Comparison of ENCODE assay signal across 17 cellular contexts in the genomic region with DNA sequence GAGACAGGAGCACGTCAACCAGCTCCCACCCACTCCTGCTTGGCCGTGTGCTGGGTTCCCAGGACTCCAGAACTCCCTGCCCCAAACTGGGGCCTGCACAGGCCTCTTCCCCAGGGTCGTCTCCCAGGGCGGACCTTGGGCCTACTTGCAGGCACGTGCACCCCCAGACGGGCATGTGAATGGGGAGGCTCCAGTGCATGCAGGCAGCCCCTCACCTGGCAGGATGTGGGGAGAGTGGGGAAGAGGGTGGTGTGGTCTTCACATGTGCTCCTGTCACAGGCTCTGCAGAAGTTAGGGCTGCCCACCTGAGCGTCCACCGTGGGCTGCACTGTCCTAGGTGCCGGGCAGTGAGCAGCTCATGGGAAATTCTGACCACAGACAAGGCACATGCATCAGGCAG. TPM values are rescaled to one million over a fixed set of nuclear protein-coding genes. Genes with fewer than 3 reads are reported as not detected.
DNase-seq lines count a peak whose midpoint lies in the region; ATAC-seq and TF ChIP-seq lines count a peak whose summit lies in the region.
"Had no signal": no experiment of that assay in that cellular context is flagged by ENCODE, and none has a peak within 500 bp of the region (broad histone marks: within the 10 kb centered on the region; RNA-seq: fewer than 3 reads in every experiment).

No MANE protein-coding gene starts in this region.

- no peak overlapping the region for H3K4me3 ChIP-seq in Jurkat, Clone E6-1 (ENCODE audit: low read length)
- H3K4me3 ChIP-seq in endodermal cell (ENCODE audit: low read length) (no peak overlapping the region), coronary artery (no peak overlapping the region)
- H3K4me3 ChIP-seq: BLaER1 treated with 17β-estradiol and CSF1 and Interleukin-3, amounts not matched to agents 10 nM and 100 nM; GM12878 had no signal

- H3K27me3 Mint-ChIP-seq in activated naive CD4-positive, alpha-beta T cell treated with anti-CD3 and anti-CD28 coated beads, Interleukin-2, amount 10 ng/mL, durations not matched to agents 7 days and 5 days, result no peaks in the 10 kb centered on the region
- H3K27me3 Mint-ChIP-seq in endodermal cell (ENCODE audit: insufficient read depth), result peaks cover 2% of the 10 kb centered on the region
- H3K27me3 Mint-ChIP-seq: B cell had no signal

- no peak overlapping the region for H3K4me3 Mint-ChIP-seq in activated naive CD4-positive, alpha-beta T cell treated with anti-CD3 and anti-CD28 coated beads, Interleukin-2, amount 10 ng/mL, durations not matched to agents 7 days and 5 days
- H3K4me3 Mint-ChIP-seq in endodermal cell, result no peak overlapping the region
- H3K4me3 Mint-ChIP-seq in stimulated activated effector memory CD8-positive, alpha-beta T cell treated with anti-CD3 and anti-CD28 coated beads, Interleukin-12 subunit alpha, Interleukin-12 subunit beta, amount 100 ng/mL, for 72 hours, result no peak overlapping the region
- H3K4me3 Mint-ChIP-seq: B cell; CD8-positive, alpha-beta T cell; H9 had no signal

- WGBS in endodermal cell (ENCODE audit: insufficient coverage in 1 of 2, insufficient read length in 1 of 2), 2 experiments, result 91 to 94% methylated on average over 6 to 9 of the region's 9 CpGs

- H3K27ac ChIP-seq in endodermal cell (ENCODE audit: low read depth, low read length) (no peak overlapping the region), coronary artery (no peak overlapping the region)
- H3K27ac ChIP-seq: BLaER1 treated with 17β-estradiol and CSF1 and Interleukin-3, amounts not matched to agents 10 nM and 100 nM had no signal

- DNase-seq in activated naive CD4-positive, alpha-beta T cell treated with anti-CD3 and anti-CD28 coated beads, Interleukin-2, amount 50 U/mL, for 72 hours (ENCODE audit: low spot score in 2 of 2), result no peak
- DNase-seq in activated naive CD4-positive, alpha-beta T cell treated with anti-CD3 and anti-CD28 coated beads, Interleukin-2, amount 10 ng/mL, durations not matched to agents 7 days and 5 days, result no peak
- DNase-seq in Jurkat, Clone E6-1 (ENCODE audit: low read depth, low spot score), result peak; percentile 84
- peak; percentile 20 for DNase-seq in endodermal cell
- no peak for DNase-seq in stimulated activated effector memory CD8-positive, alpha-beta T cell treated with anti-CD3 and anti-CD28 coated beads, Interleukin-12 subunit alpha, Interleukin-12 subunit beta, amount 100 ng/mL, for 72 hours (ENCODE audit: low spot score in 2 of 2)
- DNase-seq in KG1 (lab: John Stamatoyannopoulos, UW), result no peak
- DNase-seq in coronary artery (ENCODE audit: low spot score), result no peak
- DNase-seq in cortex of kidney (lab: John Stamatoyannopoulos, UW), result no peak
- DNase-seq: Calu3; CD8-positive, alpha-beta T cell; DMS79 treated with DMSO at 0.1 percent for 48 hours; EL; H9 had no signal

- no peak for ATAC-seq in activated naive CD4-positive, alpha-beta T cell treated with anti-CD3 and anti-CD28 coated beads, Interleukin-2, amount 50 U/mL, for 72 hours
- peak; percentile 29 for ATAC-seq in stimulated activated effector memory CD8-positive, alpha-beta T cell treated with anti-CD3 and anti-CD28 coated beads, Interleukin-12 subunit alpha, Interleukin-12 subunit beta, amount 100 ng/mL, for 72 hours
- ATAC-seq: CD8-positive, alpha-beta T cell; GM12878; HepG2 had no signal

- H3K4me1 Mint-ChIP-seq in activated naive CD4-positive, alpha-beta T cell treated with anti-CD3 and anti-CD28 coated beads, Interleukin-2, amount 10 ng/mL, durations not matched to agents 7 days and 5 days, result peaks cover 3% of the 10 kb centered on the region
- no peaks in the 10 kb centered on the region for H3K4me1 Mint-ChIP-seq in endodermal cell
- H3K4me1 Mint-ChIP-seq in stimulated activated effector memory CD8-positive, alpha-beta T cell treated with anti-CD3 and anti-CD28 coated beads, Interleukin-12 subunit alpha, Interleukin-12 subunit beta, amount 100 ng/mL, for 72 hours, result peaks cover 8% of the 10 kb centered on the region
- H3K4me1 Mint-ChIP-seq: B cell, H9 had no signal

- peaks cover 28% of the 10 kb centered on the region for H3K9me3 ChIP-seq in endodermal cell (ENCODE audit: control insufficient read depth, low read length)

- no peaks in the 10 kb centered on the region for H3K36me3 ChIP-seq in endodermal cell (ENCODE audit: control insufficient read depth, insufficient read depth, low read length)

- H3K27ac Mint-ChIP-seq in activated naive CD4-positive, alpha-beta T cell treated with anti-CD3 and anti-CD28 coated beads, Interleukin-2, amount 50 U/mL, for 72 hours, result peak overlapping the region; percentile 34 to 92
- H3K27ac Mint-ChIP-seq in activated naive CD4-positive, alpha-beta T cell treated with anti-CD3 and anti-CD28 coated beads, Interleukin-2, amount 10 ng/mL, durations not matched to agents 7 days and 5 days, result no peak overlapping the region
- H3K27ac Mint-ChIP-seq in endodermal cell, result no peak overlapping the region
- H3K27ac Mint-ChIP-seq in stimulated activated effector memory CD8-positive, alpha-beta T cell treated with anti-CD3 and anti-CD28 coated beads, Interleukin-12 subunit alpha, Interleukin-12 subunit beta, amount 100 ng/mL, for 72 hours, result peak overlapping the region; percentile 83
- H3K27ac Mint-ChIP-seq: B cell; CD8-positive, alpha-beta T cell had no signal

- no peak overlapping the region for H3K9ac ChIP-seq in endodermal cell (ENCODE audit: extremely low read depth, low read length, poor library complexity, severe bottlenecking)
- H3K9ac ChIP-seq: BLaER1 treated with 17β-estradiol and CSF1 and Interleukin-3, amounts not matched to agents 10 nM and 100 nM had no signal

- H3K4me1 ChIP-seq in endodermal cell (ENCODE audit: control insufficient read depth, insufficient read depth, low read length), result no peaks in the 10 kb centered on the region
- H3K4me1 ChIP-seq: BLaER1 treated with 17β-estradiol and CSF1 and Interleukin-3, amounts not matched to agents 10 nM and 100 nM had no signal

- CTCF ChIA-PET in activated naive CD4-positive, alpha-beta T cell treated with anti-CD3 and anti-CD28 coated beads, Interleukin-2, amount 10 ng/mL, durations not matched to agents 7 days and 5 days (lab: Charles Lee), result interaction anchor here (1.4 kb wide), 1 partner anchor 35 kb away, joined by 5 read pairs; no protein-coding TSS in a partner anchor

- TF ChIP-seq CTCF in endodermal cell (conservative IDR thresholded peaks at IDR 0.05) (no peak), coronary artery (IDR thresholded peaks at IDR 0.05) (no peak)

- peaks cover 8 to 19% of the 10 kb centered on the region in 2 donors for H3K9me3 Mint-ChIP-seq in activated naive CD4-positive, alpha-beta T cell treated with anti-CD3 and anti-CD28 coated beads, Interleukin-2, amount 50 U/mL, for 72 hours
- peaks cover 13% of the 10 kb centered on the region for H3K9me3 Mint-ChIP-seq in activated naive CD4-positive, alpha-beta T cell treated with anti-CD3 and anti-CD28 coated beads, Interleukin-2, amount 10 ng/mL, durations not matched to agents 7 days and 5 days
- H3K9me3 Mint-ChIP-seq in endodermal cell, result peaks cover 34% of the 10 kb centered on the region
- H3K9me3 Mint-ChIP-seq in stimulated activated effector memory CD8-positive, alpha-beta T cell treated with anti-CD3 and anti-CD28 coated beads, Interleukin-12 subunit alpha, Interleukin-12 subunit beta, amount 100 ng/mL, for 72 hours, result no peaks in the 10 kb centered on the region

- H3K27me3 ChIP-seq in endodermal cell (ENCODE audit: control insufficient read depth, insufficient read depth, low read length, poor library complexity, severe bottlenecking), result no peaks in the 10 kb centered on the region
- H3K27me3 ChIP-seq: BLaER1 treated with 17β-estradiol and CSF1 and Interleukin-3, amounts not matched to agents 10 nM and 100 nM had no signal

- H3K36me3 Mint-ChIP-seq in activated naive CD4-positive, alpha-beta T cell treated with anti-CD3 and anti-CD28 coated beads, Interleukin-2, amount 50 U/mL, for 72 hours, result peaks cover 28 to 41% of the 10 kb centered on the region in 2 donors
- peaks cover 33% of the 10 kb centered on the region for H3K36me3 Mint-ChIP-seq in activated naive CD4-positive, alpha-beta T cell treated with anti-CD3 and anti-CD28 coated beads, Interleukin-2, amount 10 ng/mL, durations not matched to agents 7 days and 5 days
- peaks cover 55% of the 10 kb centered on the region for H3K36me3 Mint-ChIP-seq in endodermal cell (ENCODE audit: low read depth)
- H3K36me3 Mint-ChIP-seq in stimulated activated effector memory CD8-positive, alpha-beta T cell treated with anti-CD3 and anti-CD28 coated beads, Interleukin-12 subunit alpha, Interleukin-12 subunit beta, amount 100 ng/mL, for 72 hours, result peaks cover 10% of the 10 kb centered on the region

RNA-seq across cellular contexts. Expression of gene NTPCR, which starts 40.3 kb away (rescaled TPM):
- 10 to 100 TPM; 59.0 to 85.4 TPM for total RNA-seq in activated naive CD4-positive, alpha-beta T cell treated with anti-CD3 and anti-CD28 coated beads, Interleukin-2, amount 50 U/mL, for 72 hours
- 110 TPM for polyA plus RNA-seq in Jurkat, Clone E6-1 (2012; ENCODE audit: insufficient read depth, insufficient read length)
- total RNA-seq in endodermal cell, result 10 to 100 TPM; 30.9 to 43.3 TPM
- polyA plus RNA-seq in endodermal cell (2013, experiment 1 of 2), result 95.2 TPM
- 86.8 TPM for polyA plus RNA-seq in endodermal cell (2013, experiment 2 of 2)

Comparison
In these comparisons a context has a peak if more than half of its experiments do, and no peak if none do; other contexts are left out.
1. H3K27ac Mint-ChIP-seq: peak in activated naive CD4-positive, alpha-beta T cell treated with anti-CD3 and anti-CD28 coated beads, Interleukin-2, amount 50 U/mL, for 72 hours (2 of 2) and stimulated activated effector memory CD8-positive, alpha-beta T cell treated with anti-CD3 and anti-CD28 coated beads, Interleukin-12 subunit alpha, Interleukin-12 subunit beta, amount 100 ng/mL, for 72 hours (single experiment); none in activated naive CD4-positive, alpha-beta T cell treated with anti-CD3 and anti-CD28 coated beads, Interleukin-2, amount 10 ng/mL, durations not matched to agents 7 days and 5 days (single experiment) and endodermal cell (single experiment).
2. DNase-seq: peak in Jurkat, Clone E6-1 (single experiment) and endodermal cell (single experiment); none in activated naive CD4-positive, alpha-beta T cell treated with anti-CD3 and anti-CD28 coated beads, Interleukin-2, amount 50 U/mL, for 72 hours (0 of 2), activated naive CD4-positive, alpha-beta T cell treated with anti-CD3 and anti-CD28 coated beads, Interleukin-2, amount 10 ng/mL, durations not matched to agents 7 days and 5 days (single experiment), stimulated activated effector memory CD8-positive, alpha-beta T cell treated with anti-CD3 and anti-CD28 coated beads, Interleukin-12 subunit alpha, Interleukin-12 subunit beta, amount 100 ng/mL, for 72 hours (0 of 2), KG1 (single experiment), coronary artery (single experiment) and cortex of kidney (single experiment).